22 cellular contexts compared by ENCODE assay signal in the genomic region with DNA sequence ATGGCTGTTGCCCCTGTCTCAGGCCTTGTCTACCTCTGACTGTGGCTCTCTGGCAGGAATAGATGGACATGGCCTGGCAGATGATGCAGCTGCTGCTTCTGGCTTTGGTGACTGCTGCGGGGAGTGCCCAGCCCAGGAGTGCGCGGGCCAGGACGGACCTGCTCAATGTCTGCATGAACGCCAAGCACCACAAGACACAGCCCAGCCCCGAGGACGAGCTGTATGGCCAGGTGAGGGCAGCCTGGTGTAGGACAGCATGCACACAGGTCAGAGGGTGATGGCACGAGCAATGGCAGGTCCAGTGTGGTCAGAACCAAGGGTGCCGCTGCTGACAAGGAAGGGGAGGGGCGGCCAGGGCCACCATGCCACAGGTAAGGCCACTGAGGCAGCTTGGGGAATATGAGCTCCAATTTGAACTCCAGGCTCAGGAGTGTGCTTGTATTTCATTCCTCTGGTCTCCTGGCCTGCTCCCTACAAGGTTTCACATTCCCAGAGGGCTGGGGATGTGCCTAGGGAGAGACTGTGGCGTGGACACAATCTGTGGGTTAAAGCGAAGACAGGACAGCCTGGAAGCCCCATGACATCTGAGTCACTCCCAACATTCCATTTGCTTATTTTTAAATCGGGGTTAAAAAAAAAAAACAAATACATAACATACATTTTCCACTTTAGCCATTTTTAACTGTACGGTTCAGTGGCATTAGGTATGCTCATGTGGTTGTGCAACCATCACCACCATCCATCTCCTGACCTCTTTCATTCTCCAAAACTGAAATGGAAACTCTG.
A peak's percentile ranks its signal among the peaks of the same experiment; 100 is the strongest.
DNase-seq lines count a peak whose midpoint lies in the region; TF ChIP-seq lines count a peak whose summit lies in the region.
"Had no signal": no experiment of that assay in that cellular context is flagged by ENCODE, and none has a peak within 500 bp of the region (broad histone marks: within the 10 kb centered on the region; RNA-seq: fewer than 3 reads in every experiment).

No MANE protein-coding gene starts in this region.

- no peaks in the 10 kb centered on the region for H3K36me3 Mint-ChIP-seq in nephron progenitor cell (ENCODE audit: low read depth)
- H3K36me3 Mint-ChIP-seq: naive B cell, T-cell had no signal

- no peak for TF ChIP-seq CTCF in nephron progenitor cell (IDR thresholded peaks at IDR 0.05)

- H3K9me3 Mint-ChIP-seq in nephron progenitor cell, result no peaks in the 10 kb centered on the region
- H3K9me3 Mint-ChIP-seq: effector memory CD8-positive, alpha-beta T cell; stimulated activated naive CD8-positive, alpha-beta T cell treated with anti-CD3 and anti-CD28 coated beads, Interleukin-15, Interleukin-2, amounts not matched to agents 100 ng/mL and 50 ng/mL, for 24 hours; T-cell had no signal

- no peak overlapping the region for H3K27ac Mint-ChIP-seq in nephron progenitor cell
- H3K27ac Mint-ChIP-seq: effector memory CD8-positive, alpha-beta T cell; stimulated activated naive CD8-positive, alpha-beta T cell treated with anti-CD3 and anti-CD28 coated beads, Interleukin-15, Interleukin-2, amounts not matched to agents 100 ng/mL and 50 ng/mL, for 24 hours; T-cell had no signal

- H3K4me3 Mint-ChIP-seq in nephron progenitor cell, result no peak overlapping the region
- H3K4me3 Mint-ChIP-seq: effector memory CD8-positive, alpha-beta T cell; naive B cell; stimulated activated naive CD8-positive, alpha-beta T cell treated with anti-CD3 and anti-CD28 coated beads, Interleukin-15, Interleukin-2, amounts not matched to agents 100 ng/mL and 50 ng/mL, for 24 hours; T-cell had no signal

- peaks cover 42% of the 10 kb centered on the region for H3K27me3 Mint-ChIP-seq in nephron progenitor cell (ENCODE audit: low read depth, poor library complexity)

- DNase-seq in activated CD8-positive, alpha-beta memory T cell treated with anti-CD3 and anti-CD28 coated beads, Interleukin-2, amount 50 U/mL, for 48 hours, result peak; percentile 33
- no peak for DNase-seq in activated CD8-positive, alpha-beta memory T cell treated with anti-CD3 and anti-CD28 coated beads for 24 hours
- peak; percentile 76 for DNase-seq in hepatic stellate cell (ENCODE audit: low spot score)
- DNase-seq in iPS-NIHi11 (ENCODE audit: low spot score), result no peak
- DNase-seq in NCI-H1417 treated with DMSO at 0.1 percent for 48 hours (lab: John Stamatoyannopoulos, UW), result no peak
- no peak for DNase-seq in nephron progenitor cell
- DNase-seq: 8988T; activated CD4-positive, alpha-beta T cell treated with anti-CD3 and anti-CD28 coated beads for 4 hours; BE2C; Calu3; effector memory CD8-positive, alpha-beta T cell; heart left ventricle; naive B cell; NCI-H1694 treated with DMSO at 0.1 percent for 48 hours; NCI-H2227 treated with DMSO at 0.1 percent for 48 hours; NCI-H82; OCI-M1; SIG-M5; stimulated activated CD4-positive, alpha-beta T cell treated with anti-CD3 and anti-CD28 coated beads, Interleukin-1b, Interleukin-23, amount 100 ng/mL, for 48 hours; trophoblast cell had no signal

- no peaks in the 10 kb centered on the region for H3K4me1 Mint-ChIP-seq in nephron progenitor cell
- H3K4me1 Mint-ChIP-seq: naive B cell had no signal

Comparison
In these comparisons a context has a peak if more than half of its experiments do, and no peak if none do; other contexts are left out.
1. DNase-seq: peak in activated CD8-positive, alpha-beta memory T cell treated with anti-CD3 and anti-CD28 coated beads, Interleukin-2, amount 50 U/mL, for 48 hours (single experiment) and hepatic stellate cell (single experiment); none in activated CD8-positive, alpha-beta memory T cell treated with anti-CD3 and anti-CD28 coated beads for 24 hours (single experiment), iPS-NIHi11 (single experiment), NCI-H1417 treated with DMSO at 0.1 percent for 48 hours (single experiment) and nephron progenitor cell (single experiment).